Comparison of ENCODE assay signal across 8 cellular contexts in the genomic region with DNA sequence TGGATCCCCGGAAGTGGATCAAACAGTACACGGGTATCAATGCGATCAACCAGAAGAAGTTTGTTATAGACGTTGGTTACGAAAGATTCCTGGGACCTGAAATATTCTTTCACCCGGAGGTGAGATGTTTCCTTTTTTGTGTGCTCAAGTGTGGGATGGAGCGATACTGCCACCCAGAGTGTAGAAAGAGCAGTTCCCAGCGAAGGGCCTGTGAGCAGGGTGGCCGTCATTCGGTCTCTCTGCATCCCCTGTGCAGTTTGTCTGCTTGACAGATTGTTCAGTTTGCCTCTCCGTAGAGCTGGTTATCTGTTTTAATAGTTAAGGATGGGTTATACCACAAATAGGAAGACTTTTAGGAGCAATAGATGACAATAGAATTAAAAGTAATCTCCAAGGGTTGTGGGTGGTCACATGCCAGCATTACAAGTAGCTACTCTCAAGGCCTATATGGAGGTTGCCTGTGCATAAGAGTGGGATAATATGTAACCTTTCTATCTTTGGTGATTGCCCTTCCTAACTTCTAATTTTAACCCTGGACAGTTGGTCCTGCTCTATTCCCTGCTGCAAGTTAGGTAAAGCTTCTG.
DNase-seq lines count a peak whose midpoint lies in the region; ATAC-seq and TF ChIP-seq lines count a peak whose summit lies in the region.
"Not testable (repeated sequence)": the region's sequence is repeated elsewhere in the genome, so short reads cannot be mapped to it uniquely, and the experiment has no call there.

No MANE protein-coding gene starts in this region.

- H3K4me2 ChIP-seq in OCI-LY1 (ENCODE audit: low read length) = not testable (repeated sequence)

- TF ChIP-seq CTCF in Caco-2 (IDR thresholded peaks at IDR 0.05; ENCODE audit: insufficient read depth in 1 of 2, low read depth in 1 of 2, low read length in 1 of 2, severe bottlenecking in 1 of 2, unreplicated experiment in 1 of 2) = peak in 1 of 2 experiments; percentile 47
- TF ChIP-seq CTCF in OCI-LY1 (IDR thresholded peaks at IDR 0.05; ENCODE audit: low read length) = peak; percentile 41
- TF ChIP-seq CTCF in esophagus squamous epithelium (IDR thresholded peaks at IDR 0.05) = peak in 5 of 6 experiments; percentile 22 to 65 (median 52)
- TF ChIP-seq CTCF in lung (IDR thresholded peaks at IDR 0.05; ENCODE audit: control extremely low read depth, extremely low read depth) = not testable (repeated sequence)

- not testable (repeated sequence) for H3K79me2 ChIP-seq in OCI-LY1 (ENCODE audit: insufficient read depth, low read length)

- not testable (repeated sequence) for H3K4me1 ChIP-seq in Caco-2; OCI-LY1 (ENCODE audit: insufficient read depth, low read length, severe bottlenecking); esophagus squamous epithelium; lung (ENCODE audit: control insufficient read depth in 2 of 2, insufficient read depth in 2 of 2, low read length in 2 of 2)

- DNase-seq in Caco-2 (peak in 1 of 2 experiments; percentile 54), Kasumi-1 (lab: John Stamatoyannopoulos, UW) (peak; percentile 18 to 30)
- peak; percentile 25 for DNase-seq in activated naive CD4-positive, alpha-beta T cell treated with anti-CD3 and anti-CD28 coated beads for 36 hours
- DNase-seq in esophagus squamous epithelium (lab: John Stamatoyannopoulos, UW); lung (ENCODE audit: low spot score); stimulated activated naive B cell treated with anti-CD40 and anti-IgM and Interleukin-4, amounts not matched to agents 10 μg/mL and 1 μg/mL and 100 μg/mL, for 72 hours: not testable (repeated sequence)

- H3K4me3 Mint-ChIP-seq in Caco-2 (ENCODE audit: unreplicated experiment) = peak overlapping the region; percentile 35
- H3K4me3 Mint-ChIP-seq in activated naive CD4-positive, alpha-beta T cell treated with anti-CD3 and anti-CD28 coated beads for 36 hours; stimulated activated naive B cell treated with anti-CD40 and anti-IgM and Interleukin-4, amounts not matched to agents 10 μg/mL and 1 μg/mL and 100 μg/mL, for 72 hours: not testable (repeated sequence)

- H3K36me3 ChIP-seq in Caco-2 (ENCODE audit: control insufficient read depth, insufficient read depth, low read length); OCI-LY1 (ENCODE audit: insufficient read depth, low read length); lung (ENCODE audit: control insufficient read depth in 2 of 2, insufficient read depth in 2 of 2, low read length in 2 of 2): not testable (repeated sequence)
- peaks cover 0 to 12% (median 0%) of the 10 kb centered on the region in 3 donors for H3K36me3 ChIP-seq in esophagus squamous epithelium

- ATAC-seq in GM19438 (IDR thresholded peaks at IDR 0.05; ENCODE audit: low read depth, unreplicated experiment) (peak; percentile 71), lung (ENCODE audit: insufficient read depth, low FRiP score) (peak; percentile 77)
- peak; percentile 73 to 84 for ATAC-seq in stimulated activated naive B cell treated with anti-CD40 and anti-IgM and Interleukin-4, amounts not matched to agents 10 μg/mL and 1 μg/mL and 100 μg/mL, for 72 hours (replicated peaks)

- H3K27ac ChIP-seq in OCI-LY1 (ENCODE audit: low read depth, low read length, poor library complexity, severe bottlenecking); esophagus squamous epithelium; lung (ENCODE audit: low read depth in 1 of 2, low read length in 1 of 2): not testable (repeated sequence)

- H3K9me3 ChIP-seq in Caco-2; OCI-LY1 (ENCODE audit: low read length); esophagus squamous epithelium; lung (ENCODE audit: control insufficient read depth in 2 of 2, insufficient read depth in 1 of 2, low read length in 1 of 2): not testable (repeated sequence)

- H3K4me3 ChIP-seq in Caco-2 (ENCODE audit: low read depth, low read length); OCI-LY1 (ENCODE audit: low read depth, low read length, poor library complexity, severe bottlenecking); esophagus squamous epithelium; lung: not testable (repeated sequence)

- CTCF ChIA-PET in Caco-2 (lab: Charles Lee); activated naive CD4-positive, alpha-beta T cell treated with anti-CD3 and anti-CD28 coated beads for 36 hours (lab: Charles Lee): not testable (repeated sequence)

- BruUV-seq in Caco-2 (replicated peaks; lab: Mats Ljungman, UMichigan) = not testable (repeated sequence)

- not testable (repeated sequence) for H4K20me1 ChIP-seq in OCI-LY1 (ENCODE audit: insufficient read depth, low read length)

- POLR2A ChIA-PET in Caco-2 (lab: Charles Lee) = not testable (repeated sequence)

- intact Hi-C loops in Caco-2 (cut with micrococcal nuclease; ENCODE audit: unreplicated experiment) = loop anchor here (1.0 to 2.0 kb wide), 2 partner anchors 482 to 487 kb away; no protein-coding TSS in a partner anchor
- intact Hi-C loops in activated naive CD4-positive, alpha-beta T cell treated with anti-CD3 and anti-CD28 coated beads for 36 hours (cut with micrococcal nuclease); esophagus squamous epithelium (cut with DNase I): not testable (repeated sequence)

- H3K36me3 Mint-ChIP-seq in Caco-2 (ENCODE audit: insufficient read depth, unreplicated experiment); activated naive CD4-positive, alpha-beta T cell treated with anti-CD3 and anti-CD28 coated beads for 36 hours (ENCODE audit: low read depth): not testable (repeated sequence)
- H3K36me3 Mint-ChIP-seq in stimulated activated naive B cell treated with anti-CD40 and anti-IgM and Interleukin-4, amounts not matched to agents 10 μg/mL and 1 μg/mL and 100 μg/mL, for 72 hours = peaks cover 11 to 12% of the 10 kb centered on the region in 2 donors

- not testable (repeated sequence) for H3K4me1 Mint-ChIP-seq in Caco-2 (ENCODE audit: low read depth, unreplicated experiment); activated naive CD4-positive, alpha-beta T cell treated with anti-CD3 and anti-CD28 coated beads for 36 hours (ENCODE audit: low read depth); stimulated activated naive B cell treated with anti-CD40 and anti-IgM and Interleukin-4, amounts not matched to agents 10 μg/mL and 1 μg/mL and 100 μg/mL, for 72 hours

- H3F3A ChIP-seq in OCI-LY1 (ENCODE audit: insufficient read depth, low read length) = not testable (repeated sequence)

- WGBS in esophagus squamous epithelium, 2 donors = 35 to 40% methylated on average over 11 of the region's 11 CpGs
- WGBS in lung, 2 donors = 36 to 37% methylated on average over 11 of the region's 11 CpGs

- peak overlapping the region; percentile 12 for H3K27ac Mint-ChIP-seq in Caco-2 (ENCODE audit: unreplicated experiment)
- not testable (repeated sequence) for H3K27ac Mint-ChIP-seq in activated naive CD4-positive, alpha-beta T cell treated with anti-CD3 and anti-CD28 coated beads for 36 hours; stimulated activated naive B cell treated with anti-CD40 and anti-IgM and Interleukin-4, amounts not matched to agents 10 μg/mL and 1 μg/mL and 100 μg/mL, for 72 hours

- not testable (repeated sequence) for H3K27me3 Mint-ChIP-seq in Caco-2 (ENCODE audit: insufficient read depth, unreplicated experiment); activated naive CD4-positive, alpha-beta T cell treated with anti-CD3 and anti-CD28 coated beads for 36 hours (ENCODE audit: low read depth); stimulated activated naive B cell treated with anti-CD40 and anti-IgM and Interleukin-4, amounts not matched to agents 10 μg/mL and 1 μg/mL and 100 μg/mL, for 72 hours

- H2AFZ ChIP-seq in OCI-LY1 (ENCODE audit: low read length) = not testable (repeated sequence)

- not testable (repeated sequence) for H3K9me3 Mint-ChIP-seq in Caco-2 (ENCODE audit: unreplicated experiment); activated naive CD4-positive, alpha-beta T cell treated with anti-CD3 and anti-CD28 coated beads for 36 hours; stimulated activated naive B cell treated with anti-CD40 and anti-IgM and Interleukin-4, amounts not matched to agents 10 μg/mL and 1 μg/mL and 100 μg/mL, for 72 hours

- not testable (repeated sequence) for TF ChIP-seq POLR2A in esophagus squamous epithelium (IDR thresholded peaks at IDR 0.05)

- H3K9ac ChIP-seq in OCI-LY1 (ENCODE audit: low read length) = not testable (repeated sequence)

- not testable (repeated sequence) for H3K9me2 ChIP-seq in OCI-LY1 (ENCODE audit: low read depth, low read length)

- H3K27me3 ChIP-seq in Caco-2 (replicated peaks; ENCODE audit: control insufficient read depth, insufficient read depth, low read length); OCI-LY1 (ENCODE audit: insufficient read depth, low read length); esophagus squamous epithelium; lung (ENCODE audit: control insufficient read depth, insufficient read depth): not testable (repeated sequence)
